Comparison of ENCODE assay signal across 11 cellular contexts in genomic region chr2:20615466-20616241, GRCh38. TPM values are rescaled to one million over a fixed set of nuclear protein-coding genes. Genes with fewer than 3 reads are reported as not detected.
DNase-seq lines count a peak whose midpoint lies in the region; ATAC-seq, FAIRE-seq and TF ChIP-seq lines count a peak whose summit lies in the region.
"Had no signal": no experiment of that assay in that cellular context is flagged by ENCODE, and none has a peak within 500 bp of the region (broad histone marks: within the 10 kb centered on the region; RNA-seq: fewer than 3 reads in every experiment).

No MANE protein-coding gene starts in this region.

- TF ChIP-seq CTCF in chondrocyte (IDR thresholded peaks at IDR 0.05) (no peak), neural progenitor cell (IDR thresholded peaks at IDR 0.05) (no peak), tibial artery (IDR thresholded peaks at IDR 0.05) (no peak)

- H3K4me3 Mint-ChIP-seq in chondrocyte (ENCODE audit: unreplicated experiment) (no peak overlapping the region), neural progenitor cell (no peak overlapping the region)

- H3K4me2 ChIP-seq in neural progenitor cell: no peak overlapping the region

- H3K79me2 ChIP-seq in neural progenitor cell (ENCODE audit: low read depth): no peaks in the 10 kb centered on the region

- peaks cover 17% of the 10 kb centered on the region for H3F3A ChIP-seq in neural progenitor cell (ENCODE audit: low read depth)

- no peak overlapping the region for H3K9ac ChIP-seq in neural progenitor cell

- intact Hi-C loops in cardiac septum (cut with DNase I): loop anchor here (2.0 kb wide), 1 partner anchor 17 kb away; no protein-coding TSS in a partner anchor
- intact Hi-C loops in tibial artery (cut with DNase I; ENCODE audit: low total_unique reads): loop anchor here (5.0 kb wide), 1 partner anchor 163 kb away; no protein-coding TSS in a partner anchor

- H3K27me3 Mint-ChIP-seq in chondrocyte (ENCODE audit: low read depth): no peaks in the 10 kb centered on the region
- peaks cover 3% of the 10 kb centered on the region for H3K27me3 Mint-ChIP-seq in neural progenitor cell (ENCODE audit: insufficient read depth, low read depth)

- H3K27ac ChIP-seq in neural progenitor cell: no peak overlapping the region
- peak overlapping the region; percentile 97 to 99 for H3K27ac ChIP-seq in tibial artery

- no peaks in the 10 kb centered on the region for H3K36me3 Mint-ChIP-seq in chondrocyte (ENCODE audit: low read depth)
- H3K36me3 Mint-ChIP-seq in neural progenitor cell: peaks cover 7% of the 10 kb centered on the region

- no peak overlapping the region for H2AFZ ChIP-seq in neural progenitor cell (replicated peaks)

- DNase-seq in chondrocyte (ENCODE audit: low spot score) (peak; percentile 41), cardiac septum (ENCODE audit: low spot score) (peak; percentile 75), neural progenitor cell (ENCODE audit: low spot score) (no peak), tibial artery (peak; percentile 47 to 69), DMS53 (lab: John Stamatoyannopoulos, UW) (no peak), NCI-H1048 (lab: John Stamatoyannopoulos, UW) (no peak), urothelium cell line (ENCODE audit: low spot score) (no peak)
- DNase-seq: activated gamma-delta T cell, GOT3 had no signal

- no peaks in the 10 kb centered on the region for H3K9me3 ChIP-seq in neural progenitor cell (ENCODE audit: low read depth)
- no peaks in the 10 kb centered on the region for H3K9me3 ChIP-seq in tibial artery
- H3K9me3 ChIP-seq: Caco-2 had no signal

- peaks cover 11% of the 10 kb centered on the region for H4K20me1 ChIP-seq in neural progenitor cell (ENCODE audit: low read depth)

- H3K36me3 ChIP-seq in neural progenitor cell (no peaks in the 10 kb centered on the region), tibial artery (peaks cover 3 to 10% (median 10%) of the 10 kb centered on the region in 3 donors)

- H3K27ac Mint-ChIP-seq in chondrocyte (ENCODE audit: unreplicated experiment): no peak overlapping the region
- peak overlapping the region; percentile 37 for H3K27ac Mint-ChIP-seq in neural progenitor cell

- H3K9me3 Mint-ChIP-seq in chondrocyte (ENCODE audit: low read depth) (no peaks in the 10 kb centered on the region), neural progenitor cell (no peaks in the 10 kb centered on the region)

- no peak for ATAC-seq in GM19395 (IDR thresholded peaks at IDR 0.05; ENCODE audit: unreplicated experiment)

- FAIRE-seq in urothelium cell line (lab: Jason Lieb, UNC): no peak

- no peak overlapping the region for H3K4me3 ChIP-seq in neural progenitor cell
- no peak overlapping the region for H3K4me3 ChIP-seq in tibial artery

- peaks cover 49% of the 10 kb centered on the region for H3K4me1 Mint-ChIP-seq in chondrocyte (ENCODE audit: low read depth)
- H3K4me1 Mint-ChIP-seq in neural progenitor cell: peaks cover 71% of the 10 kb centered on the region

- H3K4me1 ChIP-seq in neural progenitor cell (peaks cover 37% of the 10 kb centered on the region), tibial artery (peaks cover 16 to 96% (median 83%) of the 10 kb centered on the region in 4 donors)
- H3K4me1 ChIP-seq: Caco-2 had no signal

- peaks cover 14% of the 10 kb centered on the region for H3K27me3 ChIP-seq in neural progenitor cell
- no peaks in the 10 kb centered on the region for H3K27me3 ChIP-seq in tibial artery

RNA-seq across cellular contexts. Expression of gene HS1BP3, which starts 35.2 kb away (rescaled TPM):
- total RNA-seq in chondrocyte: 24.6 to 33.8 TPM (median 33.2 TPM) in 3 replicates
- 15.6 TPM for total RNA-seq in cardiac septum
- 10.0 and 19.5 TPM in 2 replicates for total RNA-seq in neural progenitor cell (ENCODE audit: low replicate concordance)

RNA-seq across cellular contexts. Expression of gene GDF7, which starts 51.3 kb away (rescaled TPM):
- total RNA-seq in chondrocyte (10.9 to 12.8 TPM (median 12.6 TPM) in 3 replicates), cardiac septum (0.94 TPM), neural progenitor cell (ENCODE audit: low replicate concordance) (not detected in 2 replicates)

Comparison
In these comparisons a context has a peak if more than half of its experiments do, and no peak if none do; other contexts are left out.
1. DNase-seq: peak in chondrocyte (single experiment), cardiac septum (single experiment) and tibial artery (2 of 2); none in neural progenitor cell (single experiment), DMS53 (single experiment), NCI-H1048 (single experiment) and urothelium cell line (single experiment).